Comparison of ENCODE assay signal across 2 cellular contexts in genomic region chr5:150895431-150896428, GRCh38.
TF ChIP-seq lines count a peak whose summit lies in the region.

No MANE protein-coding gene starts in this region.

TF ChIP-seq in GM23338, 12 proteins besides CTCF, POLR2A, EP300 and RAD21:
- TF ChIP-seq ZNF462 (CRISPR knock-in tag; IDR thresholded peaks at IDR 0.05) = no peak
- no peak for TF ChIP-seq ZNF114 (CRISPR knock-in tag; IDR thresholded peaks at IDR 0.05)
- no peak for TF ChIP-seq JUNB (IDR thresholded peaks at IDR 0.05; ENCODE audit: unreplicated experiment)
- TF ChIP-seq EZH2 (IDR thresholded peaks at IDR 0.05; ENCODE audit: low read depth, unreplicated experiment) = no peak
- no peak for TF ChIP-seq STAT1 (IDR thresholded peaks at IDR 0.05; ENCODE audit: unreplicated experiment)

TF ChIP-seq in Ishikawa, 13 proteins besides CTCF, POLR2A, EP300 and RAD21:
- TF ChIP-seq USF1 (IDR thresholded peaks at IDR 0.05) (peak; percentile 18; the same call in 1 of the 2 replicates), FOXM1 (IDR thresholded peaks at IDR 0.05; ENCODE audit: borderline replicate concordance, low read depth) (no peak), MAX (IDR thresholded peaks at IDR 0.05) (no peak), CEBPB (IDR thresholded peaks at IDR 0.05) (no peak), YY1 (IDR thresholded peaks at IDR 0.05; ENCODE audit: low read depth) (no peak), CREB1 (IDR thresholded peaks at IDR 0.05; ENCODE audit: low read depth) (no peak)
TF ChIP-seq in Ishikawa: peak in this region for 1.
